Comparison of ENCODE assay signal across 20 cellular contexts in the genomic region with DNA sequence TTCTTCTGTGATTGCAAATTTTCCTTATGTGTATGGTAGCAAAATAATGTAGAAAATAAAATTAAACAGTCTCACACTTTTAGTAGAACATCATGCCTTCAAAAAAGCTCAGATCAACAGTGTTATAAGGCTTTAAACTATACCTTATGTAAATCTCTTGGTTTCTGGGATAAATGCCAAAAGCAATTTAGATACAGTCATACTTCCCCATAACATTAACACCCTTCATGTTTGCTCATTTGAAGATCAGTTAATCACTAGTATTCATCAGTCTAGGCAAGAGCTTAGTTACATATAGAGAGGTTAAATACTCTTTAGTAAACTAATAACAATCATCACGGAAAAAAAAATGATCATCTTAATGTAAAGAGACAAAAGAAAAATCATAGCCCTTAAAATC.
A peak's percentile ranks its signal among the peaks of the same experiment; 100 is the strongest.
DNase-seq lines count a peak whose midpoint lies in the region; ATAC-seq and TF ChIP-seq lines count a peak whose summit lies in the region.
"Had no signal": no experiment of that assay in that cellular context is flagged by ENCODE, and none has a peak within 500 bp of the region (broad histone marks: within the 10 kb centered on the region; RNA-seq: fewer than 3 reads in every experiment).

No MANE protein-coding gene starts in this region.

- H3K4me3 ChIP-seq in fibroblast of mammary gland (ENCODE audit: control insufficient read depth, low read depth, low read length), result no peak overlapping the region
- H3K4me3 ChIP-seq: heart left ventricle, neural progenitor cell, smooth muscle cell, stomach had no signal

- peak; percentile 84 for DNase-seq in COR-L47 (lab: John Stamatoyannopoulos, UW)
- DNase-seq in H4 (ENCODE audit: low spot score), result peak; percentile 6
- peak; percentile 66 for DNase-seq in NCI-H345 treated with DMSO at 0.1 percent for 48 hours (lab: John Stamatoyannopoulos, UW; ENCODE audit: unreplicated experiment)
- peak; percentile 2 for DNase-seq in fibroblast of mammary gland (ENCODE audit: low read depth)
- no peak for DNase-seq in activated naive CD4-positive, alpha-beta T cell treated with anti-CD3 and anti-CD28 coated beads, Interleukin-2, amount 50 U/mL, for 16 hours
- no peak for DNase-seq in activated T-cell treated with anti-CD3 and anti-CD28 coated beads for 4 hours
- no peak for DNase-seq in SIG-M5 (lab: John Stamatoyannopoulos, UW)
- DNase-seq: activated CD4-positive, alpha-beta T cell treated with anti-CD3 and anti-CD28 coated beads for 48 hours; activated naive CD8-positive, alpha-beta T cell treated with anti-CD3 and anti-CD28 coated beads, Interleukin-2, amount 10 ng/mL, durations not matched to agents 7 days and 5 days; CD4-positive, alpha-beta T cell; effector CD8-positive, alpha-beta T cell; heart left ventricle; Right ventricle myocardium superior; stimulated activated CD4-positive, alpha-beta T cell treated with anti-CD3 and anti-CD28 coated beads, Interleukin-4, amount 100 ng/mL, for 24 hours; stomach; trophoblast cell had no signal

- TF ChIP-seq CTCF in fibroblast of mammary gland (conservative IDR thresholded peaks at IDR 0.05; ENCODE audit: control insufficient read depth, insufficient read depth, low read depth, low read length), result no peak

- ATAC-seq in GM19035 (IDR thresholded peaks at IDR 0.05; ENCODE audit: unreplicated experiment), result no peak
- ATAC-seq: heart left ventricle, HepG2 had no signal

Comparison
In these comparisons a context has a peak if more than half of its experiments do, and no peak if none do; other contexts are left out.
1. DNase-seq: peak in COR-L47 (single experiment), H4 (single experiment), NCI-H345 treated with DMSO at 0.1 percent for 48 hours (single experiment) and fibroblast of mammary gland (single experiment); none in activated naive CD4-positive, alpha-beta T cell treated with anti-CD3 and anti-CD28 coated beads, Interleukin-2, amount 50 U/mL, for 16 hours (single experiment), activated T-cell treated with anti-CD3 and anti-CD28 coated beads for 4 hours (single experiment) and SIG-M5 (single experiment).